In the genomic region with DNA sequence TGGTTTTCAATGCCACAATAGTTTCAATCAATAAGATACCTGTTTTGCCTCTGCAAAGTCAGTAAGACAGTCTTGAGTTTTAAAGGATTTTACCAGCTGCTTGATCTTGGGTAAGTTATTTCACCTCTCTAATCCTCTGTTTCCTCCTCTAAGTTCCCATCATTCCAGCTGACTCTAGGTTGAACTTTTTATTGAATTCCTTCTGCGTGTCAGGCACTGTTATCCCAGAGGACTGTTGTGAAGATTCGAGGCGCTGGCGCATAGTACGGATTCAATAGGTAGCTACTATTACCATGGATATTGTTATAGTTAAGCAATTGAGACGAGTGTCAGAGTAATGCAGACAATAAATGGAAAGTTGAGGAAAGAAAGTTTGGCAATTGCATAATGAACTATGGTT, we compare ENCODE assay signal across 17 cellular contexts.
A peak's percentile ranks its signal among the peaks of the same experiment; 100 is the strongest.
DNase-seq lines count a peak whose midpoint lies in the region; ATAC-seq and TF ChIP-seq lines count a peak whose summit lies in the region.
"Had no signal": no experiment of that assay in that cellular context is flagged by ENCODE, and none has a peak within 500 bp of the region (broad histone marks: within the 10 kb centered on the region; RNA-seq: fewer than 3 reads in every experiment).

No MANE protein-coding gene starts in this region.

- H3K4me1 ChIP-seq in GM23338 (ENCODE audit: insufficient read depth) (no peaks in the 10 kb centered on the region), HAP-1 (no peaks in the 10 kb centered on the region)

- H3K9me3 Mint-ChIP-seq in GM23338 (no peaks in the 10 kb centered on the region), naive B cell (peaks cover 0 to 2% (median 0%) of the 10 kb centered on the region in 7 donors), type B pancreatic cell (no peaks in the 10 kb centered on the region)

- H3K9me3 ChIP-seq in HAP-1: no peaks in the 10 kb centered on the region

- H3K79me2 ChIP-seq in GM23338 (replicated peaks; ENCODE audit: insufficient read depth): no peaks in the 10 kb centered on the region

- H3K9me2 ChIP-seq in GM23338 (ENCODE audit: insufficient read depth): no peaks in the 10 kb centered on the region

- no peaks in the 10 kb centered on the region for H4K20me1 ChIP-seq in GM23338 (replicated peaks; ENCODE audit: insufficient read depth)

- no peak overlapping the region for H3K4me2 ChIP-seq in GM23338
- H3K4me2 ChIP-seq: PC-9 had no signal

- H3K4me3 ChIP-seq in GM23338: no peak overlapping the region
- H3K4me3 ChIP-seq in fibroblast of villous mesenchyme (ENCODE audit: low read depth, low read length): no peak overlapping the region
- no peak overlapping the region for H3K4me3 ChIP-seq in HAP-1
- H3K4me3 ChIP-seq: PC-9 had no signal

- in situ Hi-C loops in HAP-1 (cut with MboI; ENCODE audit: low sequenced_read_pairs): no loop called here

- H3K27ac ChIP-seq in GM23338 (ENCODE audit: low read depth) (no peak overlapping the region), caudate nucleus (ENCODE audit: low read depth, low read length) (no peak overlapping the region)
- H3K27ac ChIP-seq: HL-60, PC-9 had no signal

- no peaks in the 10 kb centered on the region for H3K36me3 Mint-ChIP-seq in GM23338 (ENCODE audit: low read depth)
- H3K36me3 Mint-ChIP-seq in naive B cell: peaks cover 36 to 37% of the 10 kb centered on the region in 2 donors
- no peaks in the 10 kb centered on the region for H3K36me3 Mint-ChIP-seq in type B pancreatic cell

- no peaks in the 10 kb centered on the region for H3F3A ChIP-seq in GM23338 (replicated peaks; ENCODE audit: low read depth)

- no peak overlapping the region for H2AFZ ChIP-seq in GM23338
- H2AFZ ChIP-seq: PC-9 had no signal

- H3K27me3 ChIP-seq in GM23338 (ENCODE audit: insufficient read depth) (no peaks in the 10 kb centered on the region), HAP-1 (ENCODE audit: low read depth) (no peaks in the 10 kb centered on the region)

- H3K27ac Mint-ChIP-seq in GM23338 (0 out of 2 replicates have a peak overlapping the region, but pooled peaks have one; percentile 27), naive B cell (peak overlapping the region in 5 of 6 donors; percentile 16 to 57 (median 28)), type B pancreatic cell (peak overlapping the region; percentile 46)

- TF ChIP-seq CTCF in GM23338 (conservative IDR thresholded peaks at IDR 0.05; ENCODE audit: low read depth in 2 of 2) (no peak), fibroblast of villous mesenchyme (IDR thresholded peaks at IDR 0.05; ENCODE audit: insufficient read depth, low read depth, low read length) (no peak), type B pancreatic cell (conservative IDR thresholded peaks at IDR 0.05) (no peak)

- H3K36me3 ChIP-seq in GM23338 (ENCODE audit: insufficient read depth): no peaks in the 10 kb centered on the region
- H3K36me3 ChIP-seq in HAP-1 (replicated peaks): no peaks in the 10 kb centered on the region

- ATAC-seq in GM23338: no peak
- no peak for ATAC-seq in naive B cell (ENCODE audit: low read depth in 2 of 2)

- DNase-seq in GM23338 (ENCODE audit: low spot score) (no peak), fibroblast of villous mesenchyme (ENCODE audit: low read depth) (peak; percentile 68), naive B cell (no peak), type B pancreatic cell (ENCODE audit: extremely low spot score, unreplicated experiment) (no peak), NCI-H82 (lab: John Stamatoyannopoulos, UW) (no peak), HAP-1 (ENCODE audit: low spot score in 2 of 2) (no peak), caudate nucleus (lab: John Stamatoyannopoulos, UW) (no peak)
- DNase-seq: DMS153, NCI-H1048, NCI-H1436, NCI-H187, NCI-H524, NCI-H748 treated with DMSO at 0.1 percent for 48 hours, PC-9, Right ventricle myocardium superior, RPMI8226 had no signal

- H3K4me3 Mint-ChIP-seq in GM23338 (no peak overlapping the region), naive B cell (peak overlapping the region in 2 of 8 donors; percentile 22 to 24), type B pancreatic cell (no peak overlapping the region)

- H3K4me1 Mint-ChIP-seq in GM23338 (peaks cover 8% of the 10 kb centered on the region; the same call in 2 of the 3 replicates), naive B cell (peaks cover 54 to 73% (median 66%) of the 10 kb centered on the region in 3 donors), type B pancreatic cell (ENCODE audit: unreplicated experiment) (peaks cover 33% of the 10 kb centered on the region)

- H3K27me3 Mint-ChIP-seq in GM23338 (ENCODE audit: insufficient read depth, low read depth, poor library complexity) (no peaks in the 10 kb centered on the region), naive B cell (no peaks in the 10 kb centered on the region), type B pancreatic cell (no peaks in the 10 kb centered on the region)

TF ChIP-seq in GM23338, 12 proteins besides CTCF, POLR2A, EP300 and RAD21 (continues in another document):
- TF ChIP-seq ETS1 (IDR thresholded peaks at IDR 0.05) (no peak), ZNF331 (CRISPR knock-in tag; IDR thresholded peaks at IDR 0.05; ENCODE audit: low read depth) (no peak), ZNF462 (CRISPR knock-in tag; IDR thresholded peaks at IDR 0.05) (no peak), EZH2phosphoT487 (IDR thresholded peaks at IDR 0.05; ENCODE audit: unreplicated experiment) (no peak), JUNB (IDR thresholded peaks at IDR 0.05; ENCODE audit: unreplicated experiment) (no peak)
